ENCODE assay signal across 20 cellular contexts in genomic region chr7:52569151-52569550, GRCh38.
"Had no signal": no experiment of that assay in that cellular context is flagged by ENCODE, and none has a peak within 500 bp of the region (broad histone marks: within the 10 kb centered on the region; RNA-seq: fewer than 3 reads in every experiment).

No MANE protein-coding gene starts in this region.

- ATAC-seq: heart left ventricle; naive thymus-derived CD4-positive, alpha-beta T cell; stimulated activated naive B cell treated with anti-CD40 and anti-IgM and Interleukin-4, amounts not matched to agents 10 μg/mL and 1 μg/mL and 100 μg/mL, for 72 hours had no signal

- H3K27ac ChIP-seq: colonic mucosa, heart left ventricle, neutrophil, sigmoid colon, skin epidermis, stomach, thoracic aorta, transverse colon had no signal

- H3K9me3 ChIP-seq: colonic mucosa, heart left ventricle, neutrophil, sigmoid colon, stomach, thoracic aorta, transverse colon had no signal

- H3K27me3 ChIP-seq: colonic mucosa, heart left ventricle, neutrophil, sigmoid colon, stomach, transverse colon had no signal

- H3K36me3 ChIP-seq: colonic mucosa, heart left ventricle, neutrophil, sigmoid colon, stomach, thoracic aorta, transverse colon had no signal

- FAIRE-seq: islet of Langerhans had no signal

- H3K4me1 ChIP-seq: colonic mucosa, heart left ventricle, sigmoid colon, stomach, transverse colon had no signal

- DNase-seq: colonic mucosa; effector CD8-positive, alpha-beta T cell; foreskin melanocyte; heart left ventricle; hippocampal formation; kidney glomerular epithelial cell; naive thymus-derived CD4-positive, alpha-beta T cell; nephron progenitor cell; posterior cingulate gyrus; sigmoid colon; stimulated activated CD4-positive, alpha-beta T cell treated with anti-CD3 and anti-CD28 coated beads, Interleukin-2, amount 100 ng/mL, for 24 hours; stimulated activated CD4-positive, alpha-beta T cell treated with anti-CD3 and anti-CD28 coated beads, Interleukin-4, amount 100 ng/mL, for 4 hours; stimulated activated naive B cell treated with anti-CD40 and anti-IgM and Interleukin-4, amounts not matched to agents 10 μg/mL and 1 μg/mL and 100 μg/mL, for 72 hours; stomach; substantia nigra; transverse colon had no signal

- H3K4me3 ChIP-seq: colonic mucosa, heart left ventricle, sigmoid colon, skin epidermis, stomach, thoracic aorta, transverse colon had no signal
